Comparison of ENCODE assay signal across 32 cellular contexts in genomic region chr11:35458846-35459245, GRCh38. TPM values are rescaled to one million over a fixed set of nuclear protein-coding genes. Genes with fewer than 3 reads are reported as not detected.
DNase-seq lines count a peak whose midpoint lies in the region; ATAC-seq and TF ChIP-seq lines count a peak whose summit lies in the region.
"Had no signal": no experiment of that assay in that cellular context is flagged by ENCODE, and none has a peak within 500 bp of the region (broad histone marks: within the 10 kb centered on the region; RNA-seq: fewer than 3 reads in every experiment).

No MANE protein-coding gene starts in this region.

- H3K4me2 ChIP-seq in mammary epithelial cell (ENCODE audit: insufficient read depth, low read depth, low read length), result no peak overlapping the region
- H3K4me2 ChIP-seq: BLaER1 had no signal

- no peaks in the 10 kb centered on the region for H3K79me2 ChIP-seq in mammary epithelial cell (ENCODE audit: insufficient read depth, low read length)

- no peak overlapping the region for H3K27ac ChIP-seq in mammary epithelial cell (ENCODE audit: insufficient read depth, low read depth, low read length)
- H3K27ac ChIP-seq: 22Rv1, BLaER1, gastrocnemius medialis, skin epidermis, testis, WERI-Rb-1 had no signal

- H3K4me1 Mint-ChIP-seq in MCF 10A (ENCODE audit: insufficient read depth, unreplicated experiment), result no peaks in the 10 kb centered on the region
- H3K4me1 Mint-ChIP-seq: naive B cell had no signal

- dilution Hi-C loops in mammary epithelial cell (cut with HindIII; ENCODE audit: low sequenced_read_pairs), result no loop called here

- no TSS peak for BruUV-seq in MCF 10A (replicated peaks; lab: Mats Ljungman, UMichigan)
- BruUV-seq in mammary epithelial cell (replicated peaks; lab: Mats Ljungman, UMichigan), result no TSS peak

- no peak overlapping the region for H3K4me3 Mint-ChIP-seq in MCF 10A (ENCODE audit: unreplicated experiment)
- H3K4me3 Mint-ChIP-seq: activated T-cell treated with anti-CD3 and anti-CD28 coated beads, Interleukin-2, amount 50 U/mL, for 24 hours; effector memory CD8-positive, alpha-beta T cell; mesothelial cell of epicardium; naive B cell; T-helper 2 cell treated with Interferon-gamma antibody and Interleukin-4, amounts not matched to agents 5 μg/mL and 100 μg/mL, for 36 hours had no signal

- TF ChIP-seq CTCF in MCF 10A (IDR thresholded peaks at IDR 0.05; ENCODE audit: unreplicated experiment), result no peak
- no peak for TF ChIP-seq CTCF in mammary epithelial cell (conservative IDR thresholded peaks at IDR 0.05 in 1 of 2, IDR thresholded peaks at IDR 0.05 in 1 of 2; ENCODE audit: extremely low read depth in 1 of 2, insufficient read depth in 1 of 2, low read depth in 1 of 2, low read length in 2 of 2)
- TF ChIP-seq CTCF in astrocyte of the cerebellum (IDR thresholded peaks at IDR 0.05; ENCODE audit: low read depth, low read length, missing control alignments), result no peak
- no peak for TF ChIP-seq CTCF in fibroblast of villous mesenchyme (IDR thresholded peaks at IDR 0.05; ENCODE audit: insufficient read depth, low read depth, low read length)

- no peaks in the 10 kb centered on the region for H3K36me3 Mint-ChIP-seq in MCF 10A (ENCODE audit: insufficient read depth, unreplicated experiment)
- H3K36me3 Mint-ChIP-seq: mesothelial cell of epicardium, naive B cell had no signal

- H3K9me3 ChIP-seq in mammary epithelial cell (replicated peaks; ENCODE audit: insufficient read depth, low read length), result no peaks in the 10 kb centered on the region
- H3K9me3 ChIP-seq: BLaER1, gastrocnemius medialis, testis had no signal

- no peaks in the 10 kb centered on the region for H3K9me3 Mint-ChIP-seq in MCF 10A (ENCODE audit: unreplicated experiment)
- H3K9me3 Mint-ChIP-seq: activated T-cell treated with anti-CD3 and anti-CD28 coated beads, Interleukin-2, amount 50 U/mL, for 24 hours; effector memory CD8-positive, alpha-beta T cell; mesothelial cell of epicardium; T-helper 2 cell treated with Interferon-gamma antibody and Interleukin-4, amounts not matched to agents 5 μg/mL and 100 μg/mL, for 36 hours had no signal

- CTCF ChIA-PET in MCF 10A (lab: Yijun Ruan, JAX) (interaction anchor here (0.8 kb wide), 1 partner anchor 46 kb away, joined by 4 read pairs; no protein-coding TSS in a partner anchor), mammary epithelial cell (lab: Charles Lee; ENCODE audit: low non-redundant PET) (no interaction called here)

- POLR2A ChIA-PET in MCF 10A (lab: Yijun Ruan, JAX), result interaction anchor here (1.6 kb wide), 1 partner anchor 10 kb away, joined by 3 read pairs; no protein-coding TSS in a partner anchor

- H3K4me3 ChIP-seq in mammary epithelial cell (replicated peaks in 1 of 3; ENCODE audit: insufficient read depth in 1 of 3, low read depth in 2 of 3, low read length in 3 of 3), result no peak overlapping the region
- H3K4me3 ChIP-seq in astrocyte of the cerebellum (ENCODE audit: low read depth, low read length), result no peak overlapping the region
- H3K4me3 ChIP-seq in fibroblast of villous mesenchyme (ENCODE audit: low read depth, low read length), result no peak overlapping the region
- H3K4me3 ChIP-seq: BLaER1, gastrocnemius medialis, skin epidermis, testis had no signal

- no peaks in the 10 kb centered on the region for H3K36me3 ChIP-seq in mammary epithelial cell (ENCODE audit: insufficient read depth, low read length)
- H3K36me3 ChIP-seq: BLaER1, gastrocnemius medialis, WERI-Rb-1 had no signal

- in situ Hi-C loops in mammary epithelial cell (cut with MboI; ENCODE audit: low sequenced_read_pairs in 2 of 2), result no loop called here
- in situ Hi-C loops in astrocyte of the cerebellum (cut with HindIII; ENCODE audit: low sequenced_read_pairs), result no loop called here

- no peaks in the 10 kb centered on the region for H3K4me1 ChIP-seq in mammary epithelial cell (ENCODE audit: insufficient read depth, low read length)
- H3K4me1 ChIP-seq: BLaER1, gastrocnemius medialis, testis had no signal

- intact Hi-C loops in MCF 10A (cut with micrococcal nuclease) (no loop called here), mammary epithelial cell (cut with micrococcal nuclease) (no loop called here), left colon (cut with DNase I, micrococcal nuclease) (no loop called here)

- no peaks in the 10 kb centered on the region for H3K27me3 ChIP-seq in mammary epithelial cell (ENCODE audit: insufficient read depth, low read length)
- H3K27me3 ChIP-seq: BLaER1, gastrocnemius medialis, testis had no signal

- DNase-seq in MCF 10A (ENCODE audit: unreplicated experiment), result peak; percentile 18
- DNase-seq in mammary epithelial cell, result no peak
- DNase-seq in astrocyte of the cerebellum (ENCODE audit: low read depth), result peak; percentile 35
- DNase-seq in fibroblast of villous mesenchyme (ENCODE audit: low read depth), result peak; percentile 8
- DNase-seq in activated CD8-positive, alpha-beta memory T cell treated with anti-CD3 and anti-CD28 coated beads, Interleukin-2, amount 50 U/mL, for 48 hours, result no peak
- no peak for DNase-seq in SK-N-DZ (ENCODE audit: low spot score)
- no peak for DNase-seq in left colon
- DNase-seq: activated CD4-positive, alpha-beta T cell treated with anti-CD3 and anti-CD28 coated beads for 48 hours; activated gamma-delta T cell treated with Interleukin-2 at 50 U/mL for 16 hours; activated T-cell treated with anti-CD3 and anti-CD28 coated beads, Interleukin-2, amount 50 U/mL, for 24 hours; cortex of kidney; DMS153; effector memory CD8-positive, alpha-beta T cell; erythroblast; gastrocnemius medialis; hippocampal formation; Kasumi-1; left ventricle myocardium superior; MV-4-11; naive B cell; NCI-H446 treated with DMSO at 0.1 percent for 48 hours; stimulated activated naive CD8-positive, alpha-beta T cell treated with anti-CD3 and anti-CD28 coated beads, Interleukin-15, Interleukin-2, amounts not matched to agents 100 U/mL and 50 U/mL, for 24 hours; testis; WERI-Rb-1 had no signal

- no peak overlapping the region for H3K9ac ChIP-seq in mammary epithelial cell (ENCODE audit: insufficient read depth, low read length)
- H3K9ac ChIP-seq: BLaER1 had no signal

- peaks cover 55% of the 10 kb centered on the region for H3K27me3 Mint-ChIP-seq in MCF 10A (ENCODE audit: insufficient read depth, unreplicated experiment)

- no peaks in the 10 kb centered on the region for H4K20me1 ChIP-seq in mammary epithelial cell (ENCODE audit: insufficient read depth, low read length)
- H4K20me1 ChIP-seq: BLaER1 had no signal

- no peak for ATAC-seq in GM18907 (IDR thresholded peaks at IDR 0.05; ENCODE audit: unreplicated experiment)
- ATAC-seq in left colon, result no peak
- ATAC-seq: effector memory CD8-positive, alpha-beta T cell; gastrocnemius medialis; left ventricle myocardium superior; SK-N-SH treated with all-trans-retinoic acid at 6 μM for 48 hours; stimulated activated naive CD8-positive, alpha-beta T cell treated with anti-CD3 and anti-CD28 coated beads, Interleukin-15, Interleukin-2, amounts not matched to agents 100 U/mL and 50 U/mL, for 24 hours had no signal

- H3K27ac Mint-ChIP-seq in MCF 10A (ENCODE audit: low read depth, unreplicated experiment), result no peak overlapping the region
- H3K27ac Mint-ChIP-seq: activated T-cell treated with anti-CD3 and anti-CD28 coated beads, Interleukin-2, amount 50 U/mL, for 24 hours; effector memory CD8-positive, alpha-beta T cell; mesothelial cell of epicardium; naive B cell; T-helper 2 cell treated with Interferon-gamma antibody and Interleukin-4, amounts not matched to agents 5 μg/mL and 100 μg/mL, for 36 hours had no signal

- no peak overlapping the region for H2AFZ ChIP-seq in mammary epithelial cell (ENCODE audit: low read depth, low read length)

- 38% methylated on average over 3 of the region's 3 CpGs for WGBS in mammary epithelial cell (ENCODE audit: low coverage, missing lambda C conversion rate)

RNA-seq across cellular contexts. Expression of gene SLC1A2, which starts 39.5 kb away (rescaled TPM):
- total RNA-seq in MCF 10A (2022) (not detected in 2 replicates), mammary epithelial cell (1 to 10 TPM in 1 of 2 donors, under 1 TPM in 1; 0.09 to 2.7 TPM), fibroblast of villous mesenchyme (18.7 and 23.7 TPM in 2 replicates), left colon (under 1 TPM; 0.43 to 0.50 TPM)
- polyA plus RNA-seq in mammary epithelial cell, result not detected
- 0.05 TPM for polyA minus RNA-seq in mammary epithelial cell
- polyA plus RNA-seq in SK-N-DZ (2014; cell fraction: cytosol; rRNA removed), result 20.8 and 23.9 TPM in 2 replicates
- polyA plus RNA-seq in SK-N-DZ (2014; cell fraction: nucleus; rRNA removed), result 24.1 and 26.7 TPM in 2 replicates
- total RNA-seq: activated CD8-positive, alpha-beta memory T cell treated with anti-CD3 and anti-CD28 coated beads for 36 hours had no signal

Comparison
In these comparisons a context has a peak if more than half of its experiments do, and no peak if none do; other contexts are left out.
1. DNase-seq: peak in MCF 10A (single experiment), astrocyte of the cerebellum (single experiment) and fibroblast of villous mesenchyme (single experiment); none in mammary epithelial cell (single experiment), activated CD8-positive, alpha-beta memory T cell treated with anti-CD3 and anti-CD28 coated beads, Interleukin-2, amount 50 U/mL, for 48 hours (single experiment), SK-N-DZ (single experiment) and left colon (0 of 2).